8 cellular contexts compared by ENCODE assay signal in genomic region chr1:77219166-77219887, GRCh38. TPM values are rescaled to one million over a fixed set of nuclear protein-coding genes. Genes with fewer than 3 reads are reported as not detected.
DNase-seq lines count a peak whose midpoint lies in the region; ATAC-seq and TF ChIP-seq lines count a peak whose summit lies in the region.

Gene PIGK, minus strand, starts transcription at chr1:77219430. Its CDS starts 28 bp downstream, at chr1:77219402.

- peak within 1 kb of the TSS; percentile 46 for H3K18ac ChIP-seq in mesendoderm (ENCODE audit: low read length)

- H3K4me3 ChIP-seq in endodermal cell (ENCODE audit: low read length) (peak within 1 kb of the TSS; percentile 89), mesendoderm (ENCODE audit: low read length) (peak within 1 kb of the TSS; percentile 96)

- H2BK120ac ChIP-seq in mesendoderm (ENCODE audit: low read depth, low read length): no peak within 1 kb of the TSS

- no peak within 1 kb of the TSS for H4K5ac ChIP-seq in mesendoderm (ENCODE audit: low read length)

- H3K27ac ChIP-seq in endodermal cell (ENCODE audit: low read depth, low read length): no peak within 1 kb of the TSS
- no peak within 1 kb of the TSS for H3K27ac ChIP-seq in mesendoderm (ENCODE audit: low read depth, low read length)

- H3K27ac Mint-ChIP-seq in endodermal cell: peak within 1 kb of the TSS; percentile 95

- H3K4me3 Mint-ChIP-seq in endodermal cell: peak within 1 kb of the TSS; percentile 93

- peak within 1 kb of the TSS; percentile 95 for H3K56ac ChIP-seq in mesendoderm (ENCODE audit: low read length)

- H2BK5ac ChIP-seq in mesendoderm (ENCODE audit: low read length): no peak within 1 kb of the TSS

- H3K9me3 Mint-ChIP-seq in endodermal cell: peaks cover 4% of the 10 kb centered on the region

- peaks cover 28% of the 10 kb centered on the region for H3K36me3 Mint-ChIP-seq in endodermal cell (ENCODE audit: low read depth)

- H3K36me3 ChIP-seq in endodermal cell (ENCODE audit: control insufficient read depth, insufficient read depth, low read length) (no peaks in the 10 kb centered on the region), mesendoderm (ENCODE audit: control insufficient read depth, insufficient read depth, low read length) (no peaks in the 10 kb centered on the region)

- H3K79me2 ChIP-seq in mesendoderm (ENCODE audit: control insufficient read depth, insufficient read depth, low read length): no peaks in the 10 kb centered on the region

- no peaks in the 10 kb centered on the region for H3K79me1 ChIP-seq in mesendoderm (ENCODE audit: low read length)

- peaks cover 9% of the 10 kb centered on the region for H3K4me1 Mint-ChIP-seq in endodermal cell

- WGBS in endodermal cell (ENCODE audit: insufficient coverage in 1 of 2, insufficient read length in 1 of 2), 2 experiments: 0 to 2% methylated on average over 8 to 30 of the region's 31 CpGs
- WGBS in mesendoderm (ENCODE audit: extremely low coverage, insufficient coverage, low lambda C conversion rate): no CpG with 5 or more reads among the region's 31 CpGs

- H3K9me3 ChIP-seq in endodermal cell (ENCODE audit: control insufficient read depth, low read length): no peaks in the 10 kb centered on the region

- no peaks in the 10 kb centered on the region for H3K27me3 Mint-ChIP-seq in endodermal cell (ENCODE audit: insufficient read depth)

- TF ChIP-seq CTCF in endodermal cell (conservative IDR thresholded peaks at IDR 0.05): peak; percentile 33

- peak within 1 kb of the TSS; percentile 41 for H3K4me2 ChIP-seq in mesendoderm (ENCODE audit: low read length)

- H3K9ac ChIP-seq in endodermal cell (ENCODE audit: extremely low read depth, low read length, poor library complexity, severe bottlenecking) (peak within 1 kb of the TSS; percentile 63), mesendoderm (ENCODE audit: low read length) (peak within 1 kb of the TSS; percentile 90)

- peak; percentile 88 for DNase-seq in COR-L47 (lab: John Stamatoyannopoulos, UW)
- DNase-seq in HT1080 (ENCODE audit: low read depth): peak; percentile 84
- peak; percentile 81 for DNase-seq in NOMO-1 treated with DMSO at 0.1 percent for 48 hours (lab: John Stamatoyannopoulos, UW; ENCODE audit: unreplicated experiment)
- DNase-seq in activated CD8-positive, alpha-beta memory T cell treated with anti-CD3 and anti-CD28 coated beads, Interleukin-2, amount 50 U/mL, for 1 hour (ENCODE audit: extremely low read depth): peak; percentile 56
- DNase-seq in endodermal cell: peak; percentile 96
- DNase-seq in mesendoderm: peak; percentile 95
- DNase-seq in stimulated activated CD8-positive, alpha-beta memory T cell treated with anti-CD3 and anti-CD28 coated beads, Interleukin-15, amount 100 ng/mL, for 1 hour (ENCODE audit: low read depth): peak; percentile 77

- peak; percentile 91 for ATAC-seq in GM21360 (IDR thresholded peaks at IDR 0.05; ENCODE audit: unreplicated experiment)

- H3K23ac ChIP-seq in mesendoderm (ENCODE audit: low read length): no peak within 1 kb of the TSS

- no peak within 1 kb of the TSS for H2AK5ac ChIP-seq in mesendoderm (ENCODE audit: low read length)

- H3K27me3 ChIP-seq in endodermal cell (ENCODE audit: control insufficient read depth, insufficient read depth, low read length, poor library complexity, severe bottlenecking) (no peaks in the 10 kb centered on the region), mesendoderm (ENCODE audit: insufficient read depth, low read length, poor library complexity) (no peaks in the 10 kb centered on the region)

- no peak within 1 kb of the TSS for H2BK15ac ChIP-seq in mesendoderm (replicated peaks; ENCODE audit: low read depth)

- H4K8ac ChIP-seq in mesendoderm (ENCODE audit: low read depth, low read length): no peak within 1 kb of the TSS

- H3K4ac ChIP-seq in mesendoderm (ENCODE audit: low read depth, low read length): peak within 1 kb of the TSS; percentile 71

- H3K4me1 ChIP-seq in endodermal cell (ENCODE audit: control insufficient read depth, insufficient read depth, low read length) (no peaks in the 10 kb centered on the region), mesendoderm (ENCODE audit: control insufficient read depth, low read depth, low read length) (no peaks in the 10 kb centered on the region)

RNA-seq across cellular contexts. Expression of gene PIGK, which starts in this region (rescaled TPM):
- 27.1 and 33.9 TPM in 2 replicates for total RNA-seq in HT1080 (2014; rRNA removed; shearing (Covaris generic))
- 27.4 and 28.0 TPM in 2 replicates for polyA plus RNA-seq in HT1080 (2015; cell fraction: cytosol; rRNA removed)
- 58.4 and 59.6 TPM in 2 replicates for polyA plus RNA-seq in HT1080 (2015; cell fraction: nucleus; rRNA removed)
- 10 to 100 TPM; 19.9 to 26.7 TPM for total RNA-seq in endodermal cell
- 26.4 TPM for polyA plus RNA-seq in endodermal cell (2013, experiment 1 of 2)
- 24.2 TPM for polyA plus RNA-seq in endodermal cell (2013, experiment 2 of 2)
- 16.0 TPM for polyA plus RNA-seq in mesendoderm (2013, experiment 1 of 2)
- polyA plus RNA-seq in mesendoderm (2013, experiment 2 of 2): 15.7 TPM
